ENCODE assay signal across 8 cellular contexts in genomic region chr2:219570924-219571310, GRCh38. TPM values are rescaled to one million over a fixed set of nuclear protein-coding genes. Genes with fewer than 3 reads are reported as not detected.
DNase-seq lines count a peak whose midpoint lies in the region; ATAC-seq, FAIRE-seq and TF ChIP-seq lines count a peak whose summit lies in the region.

No MANE protein-coding gene starts in this region.

- H3K36me3 ChIP-seq in Caco-2 (ENCODE audit: control insufficient read depth, insufficient read depth, low read length), result no peaks in the 10 kb centered on the region
- no peaks in the 10 kb centered on the region for H3K36me3 ChIP-seq in SK-N-MC (ENCODE audit: insufficient read depth, low read length)
- H3K36me3 ChIP-seq in pancreas, result peaks cover 0 to 9% (median under 1%) of the 10 kb centered on the region in 3 donors

- H3K27me3 Mint-ChIP-seq in Caco-2 (ENCODE audit: insufficient read depth, unreplicated experiment), result no peaks in the 10 kb centered on the region

- H3K4me3 ChIP-seq in Caco-2 (ENCODE audit: low read depth, low read length) (peak overlapping the region; percentile 75), SK-N-MC (peak overlapping the region; percentile 80), pancreas (peak overlapping the region; percentile 63 to 96 (median 82))

- H3K9me3 ChIP-seq in Caco-2 (no peaks in the 10 kb centered on the region), SK-N-MC (ENCODE audit: low read depth, low read length) (no peaks in the 10 kb centered on the region), pancreas (no peaks in the 10 kb centered on the region)

- H3K4me1 Mint-ChIP-seq in Caco-2 (ENCODE audit: low read depth, unreplicated experiment), result peaks cover 10% of the 10 kb centered on the region

- CTCF ChIA-PET in Caco-2 (lab: Charles Lee), result interaction anchor here (1.2 to 1.4 kb wide), 4 partner anchors 10 to 75 kb away, joined by 3 to 19 read pairs (median 4); partner anchors contain the start of gene STK11IP

- H3K4me3 Mint-ChIP-seq in Caco-2 (ENCODE audit: unreplicated experiment), result peak overlapping the region; percentile 62

- peak overlapping the region; percentile 42 for H3K27ac Mint-ChIP-seq in Caco-2 (ENCODE audit: unreplicated experiment)

- intact Hi-C loops in Caco-2 (cut with micrococcal nuclease; ENCODE audit: unreplicated experiment), result loop anchor here (1.0 kb wide), 2 partner anchors 9 to 26 kb away; partner anchors contain the start of gene STK11IP
- intact Hi-C loops in pancreas (cut with DNase I), result no loop called here

- WGBS in pancreas, 2 donors, result 0% methylated on average over 25 to 55 of the region's 55 CpGs

- DNase-seq in Caco-2 (peak in 1 of 2 experiments; percentile 21), SK-N-MC (ENCODE audit: low read depth, low spot score) (no peak), foreskin keratinocyte (no peak), pancreas (peak in 3 of 6 donors; percentile 56 to 86 (median 68)), CD1c-positive myeloid dendritic cell (ENCODE audit: extremely low spot score) (no peak), medulla oblongata (ENCODE audit: extremely low spot score) (no peak), globus pallidus (ENCODE audit: low spot score) (no peak)

- peaks cover 5% of the 10 kb centered on the region for H3K36me3 Mint-ChIP-seq in Caco-2 (ENCODE audit: insufficient read depth, unreplicated experiment)

- no peak for FAIRE-seq in pancreas (lab: Jason Lieb, UNC)

- no peak for TF ChIP-seq CTCF in Caco-2 (IDR thresholded peaks at IDR 0.05; ENCODE audit: insufficient read depth in 1 of 2, low read depth in 1 of 2, low read length in 1 of 2, severe bottlenecking in 1 of 2, unreplicated experiment in 1 of 2)
- TF ChIP-seq CTCF in foreskin keratinocyte (conservative IDR thresholded peaks at IDR 0.05), result no peak
- TF ChIP-seq CTCF in pancreas (IDR thresholded peaks at IDR 0.05), result no peak

- peak; percentile 7 for ATAC-seq in foreskin keratinocyte
- ATAC-seq in pancreas, result peak in 2 of 4 donors; percentile 2 to 38
- ATAC-seq in HG03439 (IDR thresholded peaks at IDR 0.05; ENCODE audit: unreplicated experiment), result no peak

- H3K27me3 ChIP-seq in Caco-2 (replicated peaks; ENCODE audit: control insufficient read depth, insufficient read depth, low read length) (no peaks in the 10 kb centered on the region), foreskin keratinocyte (no peaks in the 10 kb centered on the region), pancreas (no peaks in the 10 kb centered on the region)

- POLR2A ChIA-PET in Caco-2 (lab: Charles Lee), result interaction anchor here (0.6 to 1.6 kb wide), 6 partner anchors 10 to 364 kb away, joined by 3 to 12 read pairs (median 4); partner anchors contain the start of genes CHPF, STK11IP, TMEM198 and ZFAND2B

- no peaks in the 10 kb centered on the region for H3K9me3 Mint-ChIP-seq in Caco-2 (ENCODE audit: unreplicated experiment)

- H3K4me1 ChIP-seq in Caco-2 (peaks cover 20% of the 10 kb centered on the region), foreskin keratinocyte (peaks cover 7% of the 10 kb centered on the region), pancreas (peaks cover 4 to 10% (median 8%) of the 10 kb centered on the region in 3 donors)

- H3K27ac ChIP-seq in SK-N-MC (no peak overlapping the region), foreskin keratinocyte (peak overlapping the region; percentile 66), pancreas (peak overlapping the region; percentile 79 to 83 (median 81))

- BruUV-seq in Caco-2 (replicated peaks; lab: Mats Ljungman, UMichigan), result no TSS peak

- peak overlapping the region; percentile 81 for H3K9ac ChIP-seq in SK-N-MC (ENCODE audit: insufficient read length)

RNA-seq across cellular contexts. Expression of gene OBSL1, which starts 0.4 kb away (rescaled TPM):
- 56.2 and 57.6 TPM in 2 replicates for total RNA-seq in Caco-2 (2022)
- 32.0 and 33.7 TPM in 2 replicates for total RNA-seq in foreskin keratinocyte
- 32.4 and 36.3 TPM in 2 replicates for polyA plus RNA-seq in foreskin keratinocyte
- 10 to 100 TPM; 54.7 to 94.5 (median 68.2) TPM for total RNA-seq in pancreas
- polyA plus RNA-seq in pancreas, result 100 to 1,000 TPM; 270 to 332 TPM

RNA-seq across cellular contexts. Expression of gene INHA, which starts 1.2 kb away (rescaled TPM):
- total RNA-seq in Caco-2 (2022), result 1.5 TPM in 2 replicates
- total RNA-seq in foreskin keratinocyte, result 0.11 and 0.14 TPM in 2 replicates
- polyA plus RNA-seq in foreskin keratinocyte, result 0.14 and 0.19 TPM in 2 replicates
- total RNA-seq in pancreas, result 1 to 10 TPM in 5 of 6 donors, under 1 TPM in 1; 0.94 to 8.9 (median 3.9) TPM
- 1 to 10 TPM; 3.5 to 4.1 TPM for polyA plus RNA-seq in pancreas

RNA-seq across cellular contexts. Expression of gene STK11IP, which starts 26.7 kb away (rescaled TPM):
- total RNA-seq in Caco-2 (2022), result 21.7 and 24.3 TPM in 2 replicates
- total RNA-seq in foreskin keratinocyte, result 20.0 and 20.9 TPM in 2 replicates
- 16.2 and 16.4 TPM in 2 replicates for polyA plus RNA-seq in foreskin keratinocyte
- 10 to 100 TPM in 5 of 6 donors, 1 to 10 TPM in 1; 9.0 to 22.6 (median 12.2) TPM for total RNA-seq in pancreas
- 10 to 100 TPM; 39.2 to 43.8 TPM for polyA plus RNA-seq in pancreas

RNA-seq across cellular contexts. Expression of gene TMEM198, which starts 27.1 kb away (rescaled TPM):
- total RNA-seq in Caco-2 (2022) (8.5 and 9.1 TPM in 2 replicates), foreskin keratinocyte (1.0 and 1.2 TPM in 2 replicates), pancreas (1 to 10 TPM; 2.6 to 7.1 (median 5.1) TPM)
- polyA plus RNA-seq in foreskin keratinocyte (1.2 and 1.3 TPM in 2 replicates), pancreas (10 to 100 TPM in 1 of 2 donors, 1 to 10 TPM in 1; 9.0 to 13.3 TPM)

RNA-seq across cellular contexts. Expression of gene CHPF, which starts 27.3 kb away (rescaled TPM):
- total RNA-seq in Caco-2 (2022) (26.4 and 27.3 TPM in 2 replicates), foreskin keratinocyte (93.1 and 105 TPM in 2 replicates), pancreas (100 to 1,000 TPM in 1 of 6 donors, 10 to 100 TPM in 5; 55.1 to 105 (median 68.5) TPM)
- polyA plus RNA-seq in foreskin keratinocyte (117 and 130 TPM in 2 replicates), pancreas (10 to 100 TPM; 63.4 to 83.3 TPM)
